Comparison of ENCODE assay signal across 32 cellular contexts in genomic region chr1:53203466-53203865, GRCh38.
"Had no signal": no experiment of that assay in that cellular context is flagged by ENCODE, and none has a peak within 500 bp of the region (broad histone marks: within the 10 kb centered on the region; RNA-seq: fewer than 3 reads in every experiment).

No MANE protein-coding gene starts in this region.

- H3K27me3 ChIP-seq: body of pancreas had no signal

- H3K27me3 Mint-ChIP-seq: activated CD4-positive, alpha-beta T cell treated with anti-CD3 and anti-CD28 coated beads, Interleukin-2, amount 10 ng/mL, durations not matched to agents 24 days and 14 days; activated CD8-positive, alpha-beta T cell treated with anti-CD3 and anti-CD28 coated beads for 36 hours; activated naive CD8-positive, alpha-beta T cell treated with anti-CD3 and anti-CD28 coated beads for 36 hours; activated T-helper 17 cell treated with anti-CD3 and anti-CD28 coated beads, Interleukin-2, amount 50 U/mL, for 72 hours had no signal

- H3K4me3 ChIP-seq: body of pancreas had no signal

- H3K27ac ChIP-seq: body of pancreas, RWPE1 had no signal

- ATAC-seq: activated CD8-positive, alpha-beta T cell treated with anti-CD3 and anti-CD28 coated beads for 36 hours; activated T-cell treated with anti-CD3 and anti-CD28 coated beads, Interleukin-2, amount 50 U/mL, for 72 hours; activated T-helper 17 cell treated with anti-CD3 and anti-CD28 coated beads, Interleukin-2, amount 50 U/mL, for 72 hours; body of pancreas; PC-3; Right ventricle myocardium inferior had no signal

- H3K4me1 Mint-ChIP-seq: activated T-helper 17 cell treated with anti-CD3 and anti-CD28 coated beads, Interleukin-2, amount 50 U/mL, for 72 hours had no signal

- H3K27ac Mint-ChIP-seq: activated CD4-positive, alpha-beta T cell treated with anti-CD3 and anti-CD28 coated beads, Interleukin-2, amount 10 ng/mL, durations not matched to agents 24 days and 14 days; activated CD8-positive, alpha-beta T cell treated with anti-CD3 and anti-CD28 coated beads for 36 hours had no signal

- H3K9me3 ChIP-seq: body of pancreas had no signal

- H3K4me3 Mint-ChIP-seq: activated CD4-positive, alpha-beta T cell treated with anti-CD3 and anti-CD28 coated beads, Interleukin-2, amount 10 ng/mL, durations not matched to agents 24 days and 14 days; activated CD8-positive, alpha-beta T cell treated with anti-CD3 and anti-CD28 coated beads for 36 hours; activated naive CD8-positive, alpha-beta T cell treated with anti-CD3 and anti-CD28 coated beads for 36 hours; activated T-helper 17 cell treated with anti-CD3 and anti-CD28 coated beads, Interleukin-2, amount 50 U/mL, for 72 hours had no signal

- DNase-seq: activated CD4-positive, alpha-beta T cell treated with anti-CD3 and anti-CD28 coated beads, Interleukin-2, amount 10 ng/mL, durations not matched to agents 24 days and 14 days; activated CD4-positive, alpha-beta T cell treated with anti-CD3 and anti-CD28 coated beads, Interleukin-2, amount 50 U/mL, for 4 hours; activated CD8-positive, alpha-beta T cell treated with anti-CD3 and anti-CD28 coated beads for 36 hours; activated effector memory CD4-positive, alpha-beta T cell treated with anti-CD3 and anti-CD28 coated beads, Interleukin-2, amount 50 U/mL, for 16 hours; activated naive CD4-positive, alpha-beta T cell; activated naive CD4-positive, alpha-beta T cell treated with anti-CD3 and anti-CD28 coated beads, Interleukin-2, amount 50 U/mL, for 16 hours; activated naive CD8-positive, alpha-beta T cell treated with anti-CD3 and anti-CD28 coated beads for 36 hours; activated T-cell treated with anti-CD3 and anti-CD28 coated beads, Interleukin-2, amount 50 U/mL, for 1 hour; activated T-cell treated with anti-CD3 and anti-CD28 coated beads, Interleukin-2, amount 50 U/mL, for 72 hours; body of pancreas; central memory CD4-positive, alpha-beta T cell; Karpas-422; KBM-7; MM.1S; MV-4-11; NCI-H1092; NCI-H1436 treated with DMSO at 0.1 percent for 48 hours; NCI-H187; NCI-H2029 treated with DMSO at 0.1 percent for 48 hours; NCI-H2107; NCI-H2171; NCI-H510A; NCI-H526; NCI-H748 treated with DMSO at 0.1 percent for 48 hours; NK-92 treated with Interleukin-12 subunit alpha and Interleukin-12 subunit beta, amount 100 ng/mL, for 24 hours; PC-3; SW 1271; T-helper 1 cell; T1000 had no signal
